In the genomic region with DNA sequence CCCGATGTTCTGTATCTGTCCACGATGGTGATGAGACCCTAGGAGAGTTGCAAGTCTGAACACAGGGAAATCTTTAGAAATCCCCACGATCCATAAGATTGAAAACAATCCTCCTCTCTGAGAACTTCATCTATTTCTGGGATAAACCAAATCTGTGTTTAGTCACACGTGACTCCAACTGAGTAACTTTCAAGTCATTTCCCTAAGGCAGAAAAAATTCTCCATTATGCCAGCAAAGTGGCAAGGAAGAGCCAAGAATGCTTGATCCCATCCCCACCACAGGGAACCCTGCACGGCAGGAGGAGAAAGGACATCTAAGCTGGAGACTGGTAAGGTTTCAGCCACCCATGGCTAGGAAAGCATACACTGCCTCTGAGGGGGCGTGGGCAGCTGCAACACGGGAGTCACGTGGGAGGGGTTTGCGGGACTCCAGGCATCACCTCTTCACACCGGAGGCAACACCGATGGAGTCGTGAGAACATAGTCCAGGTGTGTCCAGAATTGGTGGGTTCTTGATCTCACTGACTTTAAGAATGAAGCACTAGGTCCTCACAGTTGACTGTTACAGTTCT, we compare ENCODE assay signal across 11 cellular contexts. TPM values are rescaled to one million over a fixed set of nuclear protein-coding genes. Genes with fewer than 3 reads are reported as not detected.
DNase-seq lines count a peak whose midpoint lies in the region; ATAC-seq and TF ChIP-seq lines count a peak whose summit lies in the region.
"Had no signal": no experiment of that assay in that cellular context is flagged by ENCODE, and none has a peak within 500 bp of the region (broad histone marks: within the 10 kb centered on the region; RNA-seq: fewer than 3 reads in every experiment).

No MANE protein-coding gene starts in this region.

- peak overlapping the region in 5 of 8 donors; percentile 12 to 70 (median 43) for H3K27ac Mint-ChIP-seq in CD8-positive, alpha-beta memory T cell

- no peaks in the 10 kb centered on the region for H3K27me3 Mint-ChIP-seq in CD8-positive, alpha-beta memory T cell

- H3K9me3 Mint-ChIP-seq in CD8-positive, alpha-beta memory T cell, result no peaks in the 10 kb centered on the region

- H3K36me3 ChIP-seq in CD8-positive, alpha-beta memory T cell (ENCODE audit: insufficient read depth, low read length), result no peaks in the 10 kb centered on the region
- H3K36me3 ChIP-seq in RWPE2 (ENCODE audit: low read depth) (peaks cover 8% of the 10 kb centered on the region), vagina (no peaks in the 10 kb centered on the region)
- H3K36me3 ChIP-seq: colonic mucosa had no signal

- ATAC-seq in RWPE2 (ENCODE audit: low read depth), result no peak
- no peak for ATAC-seq in GM21367 (IDR thresholded peaks at IDR 0.05; ENCODE audit: unreplicated experiment)
- ATAC-seq: lower lobe of right lung had no signal

- intact Hi-C loops in vagina (cut with DNase I), result no loop called here

- H3K4me1 Mint-ChIP-seq in CD8-positive, alpha-beta memory T cell, result peaks cover 17 to 45% (median 24%) of the 10 kb centered on the region in 3 donors

- H3K4me1 ChIP-seq in CD8-positive, alpha-beta memory T cell (ENCODE audit: insufficient read depth, low read length), result peaks cover 19% of the 10 kb centered on the region
- H3K4me1 ChIP-seq in RWPE2 (ENCODE audit: insufficient read depth, poor library complexity, severe bottlenecking) (peaks cover 38% of the 10 kb centered on the region), vagina (peaks cover 63% of the 10 kb centered on the region)

- no peak for DNase-seq in CD8-positive, alpha-beta memory T cell
- DNase-seq in RWPE2 (ENCODE audit: low spot score), result no peak
- no peak for DNase-seq in NCI-H1092 treated with DMSO at 0.1 percent for 48 hours (lab: John Stamatoyannopoulos, UW)
- no peak for DNase-seq in vagina (ENCODE audit: extremely low spot score in 2 of 2)
- DNase-seq: lower lobe of right lung, NCI-H1417 treated with DMSO at 0.1 percent for 48 hours, SW 1271 had no signal

- peaks cover 0 to 13% (median 0%) of the 10 kb centered on the region in 3 donors for H3K36me3 Mint-ChIP-seq in CD8-positive, alpha-beta memory T cell

- peak overlapping the region in 5 of 7 donors; percentile 23 to 65 (median 38) for H3K4me3 Mint-ChIP-seq in CD8-positive, alpha-beta memory T cell

- CTCF ChIA-PET in CD8-positive, alpha-beta memory T cell (lab: Charles Lee), result interaction anchor here (1.3 kb wide), 1 partner anchor 18 kb away, joined by 4 read pairs; no protein-coding TSS in a partner anchor

- no peaks in the 10 kb centered on the region for H3K9me3 ChIP-seq in CD8-positive, alpha-beta memory T cell (ENCODE audit: low read length)
- H3K9me3 ChIP-seq in RWPE2 (ENCODE audit: severe bottlenecking), result no peaks in the 10 kb centered on the region
- no peaks in the 10 kb centered on the region for H3K9me3 ChIP-seq in vagina
- H3K9me3 ChIP-seq: colonic mucosa, lower lobe of right lung, testis had no signal

- no peak overlapping the region for H3K27ac ChIP-seq in CD8-positive, alpha-beta memory T cell (ENCODE audit: low read depth, low read length)
- H3K27ac ChIP-seq in RWPE2 (ENCODE audit: poor library complexity, severe bottlenecking), result peak overlapping the region; percentile 54
- peak overlapping the region; percentile 40 for H3K27ac ChIP-seq in layer of hippocampus (ENCODE audit: low read depth, low read length)
- no peak overlapping the region for H3K27ac ChIP-seq in vagina
- H3K27ac ChIP-seq: colonic mucosa, lower lobe of right lung, testis had no signal

- H3K4me3 ChIP-seq in CD8-positive, alpha-beta memory T cell (ENCODE audit: low read length), result no peak overlapping the region
- H3K4me3 ChIP-seq in RWPE2 (ENCODE audit: severe bottlenecking), result no peak overlapping the region
- H3K4me3 ChIP-seq in vagina, result no peak overlapping the region
- H3K4me3 ChIP-seq: colonic mucosa, lower lobe of right lung, testis had no signal

- H3K27me3 ChIP-seq in CD8-positive, alpha-beta memory T cell (ENCODE audit: insufficient read depth, low read length, poor library complexity, severe bottlenecking), result no peaks in the 10 kb centered on the region
- H3K27me3 ChIP-seq in RWPE2 (ENCODE audit: insufficient read depth, poor library complexity, severe bottlenecking), result no peaks in the 10 kb centered on the region
- no peaks in the 10 kb centered on the region for H3K27me3 ChIP-seq in layer of hippocampus (ENCODE audit: control insufficient read depth, insufficient read depth, low read length)
- H3K27me3 ChIP-seq in vagina, result no peaks in the 10 kb centered on the region
- H3K27me3 ChIP-seq: colonic mucosa, testis had no signal

- POLR2A ChIA-PET in CD8-positive, alpha-beta memory T cell (lab: Charles Lee), result no interaction called here

- no peak for TF ChIP-seq POLR2A in vagina (IDR thresholded peaks at IDR 0.05)

- TF ChIP-seq CTCF in RWPE2 (IDR thresholded peaks at IDR 0.05; ENCODE audit: poor library complexity, severe bottlenecking) (no peak), vagina (IDR thresholded peaks at IDR 0.05) (no peak)

RNA-seq across cellular contexts. Expression of gene SIVA1, which starts 2.9 kb away (rescaled TPM):
- total RNA-seq in CD8-positive, alpha-beta memory T cell, result 100 to 1,000 TPM; 150 to 175 TPM
- polyA plus RNA-seq in CD8-positive, alpha-beta memory T cell, result 227 TPM
- total RNA-seq in vagina, result 284 TPM

RNA-seq across cellular contexts. Expression of gene ADSS1, which starts 26.0 kb away (rescaled TPM):
- total RNA-seq in CD8-positive, alpha-beta memory T cell, result 1 to 10 TPM; 1.4 to 1.5 TPM
- 1.6 TPM for polyA plus RNA-seq in CD8-positive, alpha-beta memory T cell
- total RNA-seq in vagina, result 10.3 TPM

RNA-seq across cellular contexts. Expression of gene AKT1, which starts 45.5 kb away (rescaled TPM):
- 100 to 1,000 TPM; 147 to 150 TPM for total RNA-seq in CD8-positive, alpha-beta memory T cell
- polyA plus RNA-seq in CD8-positive, alpha-beta memory T cell, result 34.1 TPM
- 92.8 TPM for total RNA-seq in vagina

RNA-seq across cellular contexts. Expression of gene ZBTB42, which starts 50.9 kb away (rescaled TPM):
- 1 to 10 TPM; 3.3 to 3.5 TPM for total RNA-seq in CD8-positive, alpha-beta memory T cell
- 2.7 TPM for polyA plus RNA-seq in CD8-positive, alpha-beta memory T cell
- 7.6 TPM for total RNA-seq in vagina

Comparison
In these comparisons a context has a peak if more than half of its experiments do, and no peak if none do; other contexts are left out.
1. H3K27ac ChIP-seq: peak in RWPE2 (single experiment) and layer of hippocampus (single experiment); none in CD8-positive, alpha-beta memory T cell (single experiment) and vagina (single experiment).